Comparison of ENCODE assay signal across 1 cellular context in the genomic region with DNA sequence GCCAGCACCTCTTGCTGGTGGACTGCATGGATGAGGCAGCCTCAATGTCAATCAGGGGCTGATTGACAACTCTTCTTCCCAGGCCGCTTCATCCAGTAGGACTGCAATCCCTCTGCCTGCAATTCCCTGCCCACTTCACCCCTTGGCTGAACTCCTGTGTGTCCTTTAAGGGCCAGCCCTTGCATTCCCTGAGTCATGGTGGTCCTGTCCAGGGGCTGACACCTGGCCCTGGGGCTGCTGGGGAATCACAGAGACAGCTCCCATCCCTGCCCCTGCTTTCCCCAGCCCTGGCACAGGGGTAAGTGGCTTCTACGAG.
TF ChIP-seq lines count a peak whose summit lies in the region.

No MANE protein-coding gene starts in this region.

TF ChIP-seq in SK-N-SH, 30 proteins besides CTCF, POLR2A, EP300 and RAD21 (continued from another document):
- TF ChIP-seq, protein P1, sequence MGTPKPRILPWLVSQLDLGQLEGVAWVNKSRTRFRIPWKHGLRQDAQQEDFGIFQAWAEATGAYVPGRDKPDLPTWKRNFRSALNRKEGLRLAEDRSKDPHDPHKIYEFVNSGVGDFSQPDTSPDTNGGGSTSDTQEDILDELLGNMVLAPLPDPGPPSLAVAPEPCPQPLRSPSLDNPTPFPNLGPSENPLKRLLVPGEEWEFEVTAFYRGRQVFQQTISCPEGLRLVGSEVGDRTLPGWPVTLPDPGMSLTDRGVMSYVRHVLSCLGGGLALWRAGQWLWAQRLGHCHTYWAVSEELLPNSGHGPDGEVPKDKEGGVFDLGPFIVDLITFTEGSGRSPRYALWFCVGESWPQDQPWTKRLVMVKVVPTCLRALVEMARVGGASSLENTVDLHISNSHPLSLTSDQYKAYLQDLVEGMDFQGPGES (IDR thresholded peaks at IDR 0.05; ENCODE audit: low read depth, low read length), result no peak
- TF ChIP-seq MAX (IDR thresholded peaks at IDR 0.05; ENCODE audit: low read depth) (no peak), JUND (IDR thresholded peaks at IDR 0.05) (no peak), NFIC (IDR thresholded peaks at IDR 0.05; ENCODE audit: borderline replicate concordance) (no peak), GATA2 (CRISPR knock-in tag; IDR thresholded peaks at IDR 0.05) (no peak), ELF1 (IDR thresholded peaks at IDR 0.05) (no peak), YY1 (IDR thresholded peaks at IDR 0.05; ENCODE audit: low read depth) (no peak)
